1 cellular context compared by ENCODE assay signal in genomic region chr1:12626888-12627287, GRCh38.
TF ChIP-seq lines count a peak whose summit lies in the region.

No MANE protein-coding gene starts in this region.

TF ChIP-seq in H1, 55 proteins besides CTCF, POLR2A, EP300 and RAD21:
- TF ChIP-seq ZNF274 (IDR thresholded peaks at IDR 0.05; ENCODE audit: borderline replicate concordance, extremely low read depth, low read length), result no peak
- no peak for TF ChIP-seq GTF2F1 (IDR thresholded peaks at IDR 0.05; ENCODE audit: borderline replicate concordance, low read depth, low read length)
- no peak for TF ChIP-seq CHD2 (IDR thresholded peaks at IDR 0.05; ENCODE audit: low read length)
- no peak for TF ChIP-seq POLR2AphosphoS5 (IDR thresholded peaks at IDR 0.05; ENCODE audit: low read depth, low read length)
TF ChIP-seq in H1: peak in this region for 0.
